In the genomic region with DNA sequence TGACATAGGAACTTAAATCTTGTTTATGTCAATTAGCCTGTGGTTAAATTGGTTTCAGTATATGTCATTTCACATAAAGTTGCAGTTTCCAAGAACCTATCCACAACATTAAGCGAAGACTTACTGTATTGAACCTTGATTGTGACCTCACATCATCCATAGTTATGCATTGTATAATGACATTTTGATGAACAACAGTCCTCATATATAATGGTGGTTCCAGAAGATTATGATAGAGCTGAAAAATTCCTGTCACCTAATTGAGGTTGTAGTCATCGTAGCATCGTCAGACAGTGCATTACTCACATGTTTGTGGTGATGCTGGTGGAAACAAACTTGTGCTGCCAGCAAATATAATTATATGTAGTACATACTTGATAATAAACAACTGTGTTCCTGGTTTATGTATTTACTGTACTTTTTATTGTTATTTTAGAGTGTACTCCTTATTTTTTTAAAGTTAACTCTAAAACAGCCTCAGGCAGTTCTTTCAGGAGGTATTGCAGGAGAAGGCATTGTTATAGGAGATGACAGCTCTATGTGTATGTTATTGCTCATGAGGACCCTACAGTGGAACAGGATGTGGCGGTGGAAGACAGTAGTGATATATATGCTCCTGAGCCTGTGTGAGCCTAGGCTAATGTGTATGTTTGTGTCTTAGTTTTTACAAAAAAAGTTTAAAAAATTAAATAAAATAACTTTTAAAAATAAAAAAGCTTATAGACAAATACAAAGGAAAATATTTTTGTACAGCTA, we compare ENCODE assay signal across 7 cellular contexts. TPM values are rescaled to one million over a fixed set of nuclear protein-coding genes. Genes with fewer than 3 reads are reported as not detected.
DNase-seq lines count a peak whose midpoint lies in the region; ATAC-seq lines count a peak whose summit lies in the region.

No MANE protein-coding gene starts in this region.

- DNase-seq in T-helper 2 cell treated with Interferon-gamma antibody and Interleukin-4, amounts not matched to agents 5 μg/mL and 100 μg/mL, for 36 hours (ENCODE audit: low spot score), result peak; percentile 21
- DNase-seq in non-pigmented ciliary epithelial cell (ENCODE audit: low read depth) (peak; percentile 55), iPS-NIHi7 (ENCODE audit: extremely low spot score) (no peak), CD1c-positive myeloid dendritic cell (ENCODE audit: extremely low spot score) (no peak)
- no peak for DNase-seq in activated CD4-positive, alpha-beta T cell treated with anti-CD3 and anti-CD28 coated beads, Interleukin-2, amount 10 ng/mL, durations not matched to agents 7 days and 5 days

- POLR2A ChIA-PET in activated CD4-positive, alpha-beta T cell treated with anti-CD3 and anti-CD28 coated beads, Interleukin-2, amount 10 ng/mL, durations not matched to agents 7 days and 5 days (lab: Charles Lee), result no interaction called here

- peaks cover 2% of the 10 kb centered on the region for H3K36me3 Mint-ChIP-seq in T-helper 2 cell treated with Interferon-gamma antibody and Interleukin-4, amounts not matched to agents 5 μg/mL and 100 μg/mL, for 36 hours (ENCODE audit: low read depth)
- peaks cover 7% of the 10 kb centered on the region for H3K36me3 Mint-ChIP-seq in activated CD4-positive, alpha-beta T cell treated with anti-CD3 and anti-CD28 coated beads, Interleukin-2, amount 10 ng/mL, durations not matched to agents 7 days and 5 days (ENCODE audit: low read depth)

- CTCF ChIA-PET in activated CD4-positive, alpha-beta T cell treated with anti-CD3 and anti-CD28 coated beads, Interleukin-2, amount 10 ng/mL, durations not matched to agents 7 days and 5 days (lab: Charles Lee), result interaction anchor here (0.6 kb wide), 1 partner anchor 751 kb away, joined by 6 read pairs; no protein-coding TSS in a partner anchor

- H3K4me3 Mint-ChIP-seq in T-helper 2 cell treated with Interferon-gamma antibody and Interleukin-4, amounts not matched to agents 5 μg/mL and 100 μg/mL, for 36 hours, result peak overlapping the region; percentile 2
- H3K4me3 Mint-ChIP-seq in activated CD4-positive, alpha-beta T cell treated with anti-CD3 and anti-CD28 coated beads, Interleukin-2, amount 10 ng/mL, durations not matched to agents 7 days and 5 days, result no peak overlapping the region

- H3K4me1 Mint-ChIP-seq in T-helper 2 cell treated with Interferon-gamma antibody and Interleukin-4, amounts not matched to agents 5 μg/mL and 100 μg/mL, for 36 hours (ENCODE audit: low read depth), result peaks cover 24% of the 10 kb centered on the region
- H3K4me1 Mint-ChIP-seq in activated CD4-positive, alpha-beta T cell treated with anti-CD3 and anti-CD28 coated beads, Interleukin-2, amount 10 ng/mL, durations not matched to agents 7 days and 5 days, result peaks cover 21% of the 10 kb centered on the region

- ATAC-seq in GM18907 (IDR thresholded peaks at IDR 0.05; ENCODE audit: unreplicated experiment) (peak; percentile 83), HG02798 (IDR thresholded peaks at IDR 0.05; ENCODE audit: poor library complexity, unreplicated experiment) (peak; percentile 50)

- no peaks in the 10 kb centered on the region for H3K27me3 Mint-ChIP-seq in T-helper 2 cell treated with Interferon-gamma antibody and Interleukin-4, amounts not matched to agents 5 μg/mL and 100 μg/mL, for 36 hours (ENCODE audit: low read depth)
- no peaks in the 10 kb centered on the region for H3K27me3 Mint-ChIP-seq in activated CD4-positive, alpha-beta T cell treated with anti-CD3 and anti-CD28 coated beads, Interleukin-2, amount 10 ng/mL, durations not matched to agents 7 days and 5 days

- H3K27ac Mint-ChIP-seq in T-helper 2 cell treated with Interferon-gamma antibody and Interleukin-4, amounts not matched to agents 5 μg/mL and 100 μg/mL, for 36 hours, result peak overlapping the region; percentile 56
- no peak overlapping the region for H3K27ac Mint-ChIP-seq in activated CD4-positive, alpha-beta T cell treated with anti-CD3 and anti-CD28 coated beads, Interleukin-2, amount 10 ng/mL, durations not matched to agents 7 days and 5 days

- no peaks in the 10 kb centered on the region for H3K9me3 Mint-ChIP-seq in T-helper 2 cell treated with Interferon-gamma antibody and Interleukin-4, amounts not matched to agents 5 μg/mL and 100 μg/mL, for 36 hours
- H3K9me3 Mint-ChIP-seq in activated CD4-positive, alpha-beta T cell treated with anti-CD3 and anti-CD28 coated beads, Interleukin-2, amount 10 ng/mL, durations not matched to agents 7 days and 5 days, result no peaks in the 10 kb centered on the region

RNA-seq across cellular contexts. Expression of gene UBE2E3, which starts 56.6 kb away (rescaled TPM):
- total RNA-seq in activated CD4-positive, alpha-beta T cell treated with anti-CD3 and anti-CD28 coated beads, Interleukin-2, amount 10 ng/mL, durations not matched to agents 7 days and 5 days, result 10 to 100 TPM; 33.3 to 41.7 TPM

Comparison
In these comparisons a context has a peak if more than half of its experiments do, and no peak if none do; other contexts are left out.
1. DNase-seq: peak in T-helper 2 cell treated with Interferon-gamma antibody and Interleukin-4, amounts not matched to agents 5 μg/mL and 100 μg/mL, for 36 hours (single experiment) and non-pigmented ciliary epithelial cell (single experiment); none in activated CD4-positive, alpha-beta T cell treated with anti-CD3 and anti-CD28 coated beads, Interleukin-2, amount 10 ng/mL, durations not matched to agents 7 days and 5 days (single experiment), iPS-NIHi7 (single experiment) and CD1c-positive myeloid dendritic cell (single experiment).